In genomic region chr5:149990518-149991376, GRCh38 we compare ENCODE assay signal across 1 cellular context.
TF ChIP-seq lines count a peak whose summit lies in the region.

No MANE protein-coding gene starts in this region.

TF ChIP-seq in IMR-90, 13 proteins besides CTCF, POLR2A, EP300 and RAD21:
- TF ChIP-seq FOS (IDR thresholded peaks at IDR 0.05; ENCODE audit: low read depth, low read length) = no peak
- TF ChIP-seq, protein P1, sequence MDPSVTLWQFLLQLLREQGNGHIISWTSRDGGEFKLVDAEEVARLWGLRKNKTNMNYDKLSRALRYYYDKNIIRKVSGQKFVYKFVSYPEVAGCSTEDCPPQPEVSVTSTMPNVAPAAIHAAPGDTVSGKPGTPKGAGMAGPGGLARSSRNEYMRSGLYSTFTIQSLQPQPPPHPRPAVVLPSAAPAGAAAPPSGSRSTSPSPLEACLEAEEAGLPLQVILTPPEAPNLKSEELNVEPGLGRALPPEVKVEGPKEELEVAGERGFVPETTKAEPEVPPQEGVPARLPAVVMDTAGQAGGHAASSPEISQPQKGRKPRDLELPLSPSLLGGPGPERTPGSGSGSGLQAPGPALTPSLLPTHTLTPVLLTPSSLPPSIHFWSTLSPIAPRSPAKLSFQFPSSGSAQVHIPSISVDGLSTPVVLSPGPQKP (IDR thresholded peaks at IDR 0.05; ENCODE audit: borderline replicate concordance, low read depth, low read length) = no peak
- TF ChIP-seq SMC3 (IDR thresholded peaks at IDR 0.05; ENCODE audit: low read depth, low read length) = peak; percentile 95
- TF ChIP-seq RCOR1 (IDR thresholded peaks at IDR 0.05; ENCODE audit: insufficient replicate concordance, low read length) = no peak
- no peak for TF ChIP-seq BHLHE40 (IDR thresholded peaks at IDR 0.05; ENCODE audit: low read depth, low read length)
